1 cellular context compared by ENCODE assay signal in genomic region chrX:47650164-47651042, GRCh38.
A peak's percentile ranks its signal among the peaks of the same experiment; 100 is the strongest.
TF ChIP-seq lines count a peak whose summit lies in the region.

A gene with protein sequence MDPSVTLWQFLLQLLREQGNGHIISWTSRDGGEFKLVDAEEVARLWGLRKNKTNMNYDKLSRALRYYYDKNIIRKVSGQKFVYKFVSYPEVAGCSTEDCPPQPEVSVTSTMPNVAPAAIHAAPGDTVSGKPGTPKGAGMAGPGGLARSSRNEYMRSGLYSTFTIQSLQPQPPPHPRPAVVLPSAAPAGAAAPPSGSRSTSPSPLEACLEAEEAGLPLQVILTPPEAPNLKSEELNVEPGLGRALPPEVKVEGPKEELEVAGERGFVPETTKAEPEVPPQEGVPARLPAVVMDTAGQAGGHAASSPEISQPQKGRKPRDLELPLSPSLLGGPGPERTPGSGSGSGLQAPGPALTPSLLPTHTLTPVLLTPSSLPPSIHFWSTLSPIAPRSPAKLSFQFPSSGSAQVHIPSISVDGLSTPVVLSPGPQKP (minus strand): TSS chrX:47650563. CDS start chrX:47641441, 9,122 bp downstream.

TF ChIP-seq in HepG2, 621 proteins besides CTCF, POLR2A, EP300 and RAD21 (continued from another document and continues in another):
- TF ChIP-seq, protein P1, sequence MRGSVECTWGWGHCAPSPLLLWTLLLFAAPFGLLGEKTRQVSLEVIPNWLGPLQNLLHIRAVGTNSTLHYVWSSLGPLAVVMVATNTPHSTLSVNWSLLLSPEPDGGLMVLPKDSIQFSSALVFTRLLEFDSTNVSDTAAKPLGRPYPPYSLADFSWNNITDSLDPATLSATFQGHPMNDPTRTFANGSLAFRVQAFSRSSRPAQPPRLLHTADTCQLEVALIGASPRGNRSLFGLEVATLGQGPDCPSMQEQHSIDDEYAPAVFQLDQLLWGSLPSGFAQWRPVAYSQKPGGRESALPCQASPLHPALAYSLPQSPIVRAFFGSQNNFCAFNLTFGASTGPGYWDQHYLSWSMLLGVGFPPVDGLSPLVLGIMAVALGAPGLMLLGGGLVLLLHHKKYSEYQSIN (CRISPR knock-in tag; IDR thresholded peaks at IDR 0.05; ENCODE audit: borderline replicate concordance): no peak
- no peak for TF ChIP-seq GFI1 (CRISPR knock-in tag; IDR thresholded peaks at IDR 0.05; ENCODE audit: borderline replicate concordance)
- TF ChIP-seq, protein P2, sequence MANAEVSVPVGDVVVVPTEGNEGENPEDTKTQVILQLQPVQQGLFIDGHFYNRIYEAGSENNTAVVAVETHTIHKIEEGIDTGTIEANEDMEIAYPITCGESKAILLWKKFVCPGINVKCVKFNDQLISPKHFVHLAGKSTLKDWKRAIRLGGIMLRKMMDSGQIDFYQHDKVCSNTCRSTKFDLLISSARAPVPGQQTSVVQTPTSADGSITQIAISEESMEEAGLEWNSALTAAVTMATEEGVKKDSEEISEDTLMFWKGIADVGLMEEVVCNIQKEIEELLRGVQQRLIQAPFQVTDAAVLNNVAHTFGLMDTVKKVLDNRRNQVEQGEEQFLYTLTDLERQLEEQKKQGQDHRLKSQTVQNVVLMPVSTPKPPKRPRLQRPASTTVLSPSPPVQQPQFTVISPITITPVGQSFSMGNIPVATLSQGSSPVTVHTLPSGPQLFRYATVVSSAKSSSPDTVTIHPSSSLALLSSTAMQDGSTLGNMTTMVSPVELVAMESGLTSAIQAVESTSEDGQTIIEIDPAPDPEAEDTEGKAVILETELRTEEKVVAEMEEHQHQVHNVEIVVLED (CRISPR knock-in tag; IDR thresholded peaks at IDR 0.05; ENCODE audit: borderline replicate concordance): no peak
- TF ChIP-seq AGO2 (optimal IDR thresholded peaks at IDR 0.05; ENCODE audit: low read depth, low read length): peak; percentile 93
- TF ChIP-seq, protein P3, sequence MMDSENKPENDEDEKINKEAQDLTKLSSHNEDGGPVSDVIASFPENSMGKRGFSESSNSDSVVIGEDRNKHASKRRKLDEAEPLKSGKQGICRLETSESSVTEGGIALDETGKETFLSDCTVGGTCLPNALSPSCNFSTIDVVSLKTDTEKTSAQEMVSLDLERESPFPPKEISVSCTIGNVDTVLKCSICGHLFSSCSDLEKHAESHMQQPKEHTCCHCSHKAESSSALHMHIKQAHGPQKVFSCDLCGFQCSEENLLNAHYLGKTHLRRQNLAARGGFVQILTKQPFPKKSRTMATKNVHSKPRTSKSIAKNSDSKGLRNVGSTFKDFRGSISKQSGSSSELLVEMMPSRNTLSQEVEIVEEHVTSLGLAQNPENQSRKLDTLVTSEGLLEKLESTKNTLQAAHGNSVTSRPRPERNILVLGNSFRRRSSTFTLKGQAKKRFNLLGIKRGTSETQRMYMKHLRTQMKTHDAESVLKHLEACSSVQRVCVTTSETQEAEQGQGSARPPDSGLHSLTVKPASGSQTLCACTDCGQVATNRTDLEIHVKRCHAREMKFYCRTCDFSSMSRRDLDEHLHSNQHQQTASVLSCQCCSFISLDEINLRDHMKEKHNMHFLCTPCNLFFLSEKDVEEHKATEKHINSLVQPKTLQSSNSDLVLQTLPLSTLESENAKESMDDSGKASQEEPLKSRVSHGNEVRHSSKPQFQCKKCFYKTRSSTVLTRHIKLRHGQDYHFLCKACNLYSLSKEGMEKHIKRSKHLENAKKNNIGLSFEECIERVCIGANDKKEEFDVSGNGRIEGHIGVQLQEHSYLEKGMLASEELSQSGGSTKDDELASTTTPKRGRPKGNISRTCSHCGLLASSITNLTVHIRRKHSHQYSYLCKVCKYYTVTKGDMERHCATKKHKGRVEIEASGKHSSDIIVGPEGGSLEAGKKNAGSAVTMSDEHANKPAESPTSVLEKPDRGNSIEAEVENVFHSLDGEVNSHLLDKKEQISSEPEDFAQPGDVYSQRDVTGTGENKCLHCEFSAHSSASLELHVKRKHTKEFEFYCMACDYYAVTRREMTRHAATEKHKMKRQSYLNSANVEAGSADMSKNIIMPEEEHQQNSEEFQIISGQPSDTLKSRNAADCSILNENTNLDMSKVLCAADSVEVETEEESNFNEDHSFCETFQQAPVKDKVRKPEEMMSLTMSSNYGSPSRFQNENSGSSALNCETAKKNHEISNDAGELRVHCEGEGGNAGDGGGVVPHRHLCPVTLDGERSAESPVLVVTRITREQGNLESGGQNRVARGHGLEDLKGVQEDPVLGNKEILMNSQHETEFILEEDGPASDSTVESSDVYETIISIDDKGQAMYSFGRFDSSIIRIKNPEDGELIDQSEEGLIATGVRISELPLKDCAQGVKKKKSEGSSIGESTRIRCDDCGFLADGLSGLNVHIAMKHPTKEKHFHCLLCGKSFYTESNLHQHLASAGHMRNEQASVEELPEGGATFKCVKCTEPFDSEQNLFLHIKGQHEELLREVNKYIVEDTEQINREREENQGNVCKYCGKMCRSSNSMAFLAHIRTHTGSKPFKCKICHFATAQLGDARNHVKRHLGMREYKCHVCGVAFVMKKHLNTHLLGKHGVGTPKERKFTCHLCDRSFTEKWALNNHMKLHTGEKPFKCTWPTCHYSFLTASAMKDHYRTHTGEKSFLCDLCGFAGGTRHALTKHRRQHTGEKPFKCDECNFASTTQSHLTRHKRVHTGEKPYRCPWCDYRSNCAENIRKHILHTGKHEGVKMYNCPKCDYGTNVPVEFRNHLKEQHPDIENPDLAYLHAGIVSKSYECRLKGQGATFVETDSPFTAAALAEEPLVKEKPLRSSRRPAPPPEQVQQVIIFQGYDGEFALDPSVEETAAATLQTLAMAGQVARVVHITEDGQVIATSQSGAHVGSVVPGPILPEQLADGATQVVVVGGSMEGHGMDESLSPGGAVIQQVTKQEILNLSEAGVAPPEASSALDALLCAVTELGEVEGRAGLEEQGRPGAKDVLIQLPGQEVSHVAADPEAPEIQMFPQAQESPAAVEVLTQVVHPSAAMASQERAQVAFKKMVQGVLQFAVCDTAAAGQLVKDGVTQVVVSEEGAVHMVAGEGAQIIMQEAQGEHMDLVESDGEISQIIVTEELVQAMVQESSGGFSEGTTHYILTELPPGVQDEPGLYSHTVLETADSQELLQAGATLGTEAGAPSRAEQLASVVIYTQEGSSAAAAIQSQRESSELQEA (CRISPR knock-in tag; IDR thresholded peaks at IDR 0.05; ENCODE audit: not compliant biosample characterization): no peak
- TF ChIP-seq ZNF792 (CRISPR knock-in tag; IDR thresholded peaks at IDR 0.05): no peak
- no peak for TF ChIP-seq ZNF260 (CRISPR knock-in tag; IDR thresholded peaks at IDR 0.05; ENCODE audit: borderline replicate concordance, low read depth)
- TF ChIP-seq, protein P4, sequence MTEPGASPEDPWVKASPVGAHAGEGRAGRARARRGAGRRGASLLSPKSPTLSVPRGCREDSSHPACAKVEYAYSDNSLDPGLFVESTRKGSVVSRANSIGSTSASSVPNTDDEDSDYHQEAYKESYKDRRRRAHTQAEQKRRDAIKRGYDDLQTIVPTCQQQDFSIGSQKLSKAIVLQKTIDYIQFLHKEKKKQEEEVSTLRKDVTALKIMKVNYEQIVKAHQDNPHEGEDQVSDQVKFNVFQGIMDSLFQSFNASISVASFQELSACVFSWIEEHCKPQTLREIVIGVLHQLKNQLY (CRISPR knock-in tag; IDR thresholded peaks at IDR 0.05): no peak
- no peak for TF ChIP-seq CREB1 (IDR thresholded peaks at IDR 0.05)
- peak; percentile 31; the same call in 1 of the 2 replicates for TF ChIP-seq CREB1 (CRISPR knock-in tag; IDR thresholded peaks at IDR 0.05)
- no peak for TF ChIP-seq SMAD9 (CRISPR knock-in tag; IDR thresholded peaks at IDR 0.05)
- no peak for TF ChIP-seq TBL1XR1 (IDR thresholded peaks at IDR 0.05; ENCODE audit: borderline replicate concordance, low read length, partially characterized antibody)
- peak; percentile 47 for TF ChIP-seq SRSF1 (optimal IDR thresholded peaks at IDR 0.05; ENCODE audit: low read depth, low read length)
- TF ChIP-seq, protein P5, sequence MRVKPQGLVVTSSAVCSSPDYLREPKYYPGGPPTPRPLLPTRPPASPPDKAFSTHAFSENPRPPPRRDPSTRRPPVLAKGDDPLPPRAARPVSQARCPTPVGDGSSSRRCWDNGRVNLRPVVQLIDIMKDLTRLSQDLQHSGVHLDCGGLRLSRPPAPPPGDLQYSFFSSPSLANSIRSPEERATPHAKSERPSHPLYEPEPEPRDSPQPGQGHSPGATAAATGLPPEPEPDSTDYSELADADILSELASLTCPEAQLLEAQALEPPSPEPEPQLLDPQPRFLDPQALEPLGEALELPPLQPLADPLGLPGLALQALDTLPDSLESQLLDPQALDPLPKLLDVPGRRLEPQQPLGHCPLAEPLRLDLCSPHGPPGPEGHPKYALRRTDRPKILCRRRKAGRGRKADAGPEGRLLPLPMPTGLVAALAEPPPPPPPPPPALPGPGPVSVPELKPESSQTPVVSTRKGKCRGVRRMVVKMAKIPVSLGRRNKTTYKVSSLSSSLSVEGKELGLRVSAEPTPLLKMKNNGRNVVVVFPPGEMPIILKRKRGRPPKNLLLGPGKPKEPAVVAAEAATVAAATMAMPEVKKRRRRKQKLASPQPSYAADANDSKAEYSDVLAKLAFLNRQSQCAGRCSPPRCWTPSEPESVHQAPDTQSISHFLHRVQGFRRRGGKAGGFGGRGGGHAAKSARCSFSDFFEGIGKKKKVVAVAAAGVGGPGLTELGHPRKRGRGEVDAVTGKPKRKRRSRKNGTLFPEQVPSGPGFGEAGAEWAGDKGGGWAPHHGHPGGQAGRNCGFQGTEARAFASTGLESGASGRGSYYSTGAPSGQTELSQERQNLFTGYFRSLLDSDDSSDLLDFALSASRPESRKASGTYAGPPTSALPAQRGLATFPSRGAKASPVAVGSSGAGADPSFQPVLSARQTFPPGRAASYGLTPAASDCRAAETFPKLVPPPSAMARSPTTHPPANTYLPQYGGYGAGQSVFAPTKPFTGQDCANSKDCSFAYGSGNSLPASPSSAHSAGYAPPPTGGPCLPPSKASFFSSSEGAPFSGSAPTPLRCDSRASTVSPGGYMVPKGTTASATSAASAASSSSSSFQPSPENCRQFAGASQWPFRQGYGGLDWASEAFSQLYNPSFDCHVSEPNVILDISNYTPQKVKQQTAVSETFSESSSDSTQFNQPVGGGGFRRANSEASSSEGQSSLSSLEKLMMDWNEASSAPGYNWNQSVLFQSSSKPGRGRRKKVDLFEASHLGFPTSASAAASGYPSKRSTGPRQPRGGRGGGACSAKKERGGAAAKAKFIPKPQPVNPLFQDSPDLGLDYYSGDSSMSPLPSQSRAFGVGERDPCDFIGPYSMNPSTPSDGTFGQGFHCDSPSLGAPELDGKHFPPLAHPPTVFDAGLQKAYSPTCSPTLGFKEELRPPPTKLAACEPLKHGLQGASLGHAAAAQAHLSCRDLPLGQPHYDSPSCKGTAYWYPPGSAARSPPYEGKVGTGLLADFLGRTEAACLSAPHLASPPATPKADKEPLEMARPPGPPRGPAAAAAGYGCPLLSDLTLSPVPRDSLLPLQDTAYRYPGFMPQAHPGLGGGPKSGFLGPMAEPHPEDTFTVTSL (CRISPR knock-in tag; IDR thresholded peaks at IDR 0.05; ENCODE audit: borderline replicate concordance): no peak
- TF ChIP-seq ZNF451 (CRISPR knock-in tag; IDR thresholded peaks at IDR 0.05): no peak
- no peak for TF ChIP-seq NR2C2 (CRISPR knock-in tag; IDR thresholded peaks at IDR 0.05; ENCODE audit: borderline replicate concordance)
- peak; percentile 26; the same call in 1 of the 2 replicates for TF ChIP-seq ARNT2 (CRISPR knock-in tag; IDR thresholded peaks at IDR 0.05; ENCODE audit: low read depth)
- TF ChIP-seq ZNF441 (CRISPR knock-in tag; IDR thresholded peaks at IDR 0.05; ENCODE audit: borderline replicate concordance): 0 out of 2 replicates have a peak, but pooled peaks have one; percentile 25
- TF ChIP-seq ZFX (CRISPR knock-in tag; IDR thresholded peaks at IDR 0.05; ENCODE audit: low read depth): peak; percentile 72
- no peak for TF ChIP-seq MXI1 (IDR thresholded peaks at IDR 0.05; ENCODE audit: borderline replicate concordance, low read depth, low read length)
- no peak for TF ChIP-seq ZNF160 (CRISPR knock-in tag; IDR thresholded peaks at IDR 0.05)
- TF ChIP-seq ISL2 (CRISPR knock-in tag; IDR thresholded peaks at IDR 0.05): no peak
- TF ChIP-seq SOX13 (IDR thresholded peaks at IDR 0.05): no peak
- TF ChIP-seq SOX13 (CRISPR knock-in tag; conservative IDR thresholded peaks at IDR 0.05 in 1 of 2, IDR thresholded peaks at IDR 0.05 in 1 of 2): no peak
- TF ChIP-seq HNF4G (IDR thresholded peaks at IDR 0.05; ENCODE audit: borderline replicate concordance, low read depth, low read length): no peak
- no peak for TF ChIP-seq HNF4G (CRISPR knock-in tag; IDR thresholded peaks at IDR 0.05; ENCODE audit: borderline replicate concordance, low read depth)
- TF ChIP-seq RXRB (CRISPR knock-in tag; IDR thresholded peaks at IDR 0.05; ENCODE audit: borderline replicate concordance): no peak
- no peak for TF ChIP-seq FOXK1 (CRISPR knock-in tag; IDR thresholded peaks at IDR 0.05; ENCODE audit: borderline replicate concordance, low read depth)
- peak; percentile 42; the same call in 1 of the 2 replicates for TF ChIP-seq GABPB1 (CRISPR knock-in tag; IDR thresholded peaks at IDR 0.05)
- no peak for TF ChIP-seq USF2 (IDR thresholded peaks at IDR 0.05; ENCODE audit: low read depth, low read length)
- TF ChIP-seq USF2 (CRISPR knock-in tag; IDR thresholded peaks at IDR 0.05; ENCODE audit: borderline replicate concordance): peak; percentile 60; the same call in 1 of the 2 replicates
- TF ChIP-seq STAG1 (CRISPR knock-in tag; IDR thresholded peaks at IDR 0.05): no peak
- TF ChIP-seq ZNF382 (CRISPR knock-in tag; IDR thresholded peaks at IDR 0.05; ENCODE audit: borderline replicate concordance): no peak
- TF ChIP-seq SP5 (CRISPR knock-in tag; IDR thresholded peaks at IDR 0.05; ENCODE audit: borderline replicate concordance, low read depth): no peak
- TF ChIP-seq ZMYM4 (CRISPR knock-in tag; IDR thresholded peaks at IDR 0.05): no peak
